10 cellular contexts compared by ENCODE assay signal in the genomic region with DNA sequence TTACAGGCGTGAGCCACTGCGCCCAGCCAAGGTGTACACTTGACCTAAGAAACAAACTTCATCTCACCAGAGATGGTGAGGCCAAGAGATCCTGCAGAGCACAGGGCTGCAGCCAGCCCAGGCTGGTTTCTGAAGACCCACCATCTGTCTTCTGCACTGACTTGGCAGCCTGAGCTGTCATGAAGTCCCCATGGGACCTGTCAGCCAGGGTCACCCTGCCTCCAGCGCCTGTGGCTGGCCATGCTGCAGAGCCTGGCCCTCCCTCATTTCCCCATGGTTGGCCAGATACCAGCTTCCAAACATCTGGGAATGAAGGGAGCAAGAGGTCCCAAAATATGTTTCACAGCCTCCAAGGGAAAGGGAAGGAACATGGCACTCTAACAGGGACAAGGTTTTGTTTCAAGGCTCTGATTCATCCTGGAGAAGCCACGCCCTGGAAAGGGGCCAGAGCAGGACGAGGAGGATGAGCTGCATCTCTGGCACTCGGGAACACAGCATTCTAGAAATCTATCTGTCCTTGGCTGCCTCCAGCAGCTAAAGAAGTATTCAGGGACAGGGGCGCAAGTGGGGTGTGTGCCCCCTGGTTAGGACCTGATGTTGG. TPM values are rescaled to one million over a fixed set of nuclear protein-coding genes. Genes with fewer than 3 reads are reported as not detected.
DNase-seq lines count a peak whose midpoint lies in the region; ATAC-seq, FAIRE-seq and TF ChIP-seq lines count a peak whose summit lies in the region.
"Had no signal": no experiment of that assay in that cellular context is flagged by ENCODE, and none has a peak within 500 bp of the region (broad histone marks: within the 10 kb centered on the region; RNA-seq: fewer than 3 reads in every experiment).

No MANE protein-coding gene starts in this region.

- no peak overlapping the region for H2AFZ ChIP-seq in GM23248

- H3K27ac ChIP-seq in GM23248 (peak overlapping the region; percentile 54), pancreas (no peak overlapping the region), mesendoderm (ENCODE audit: low read depth, low read length) (no peak overlapping the region)

- H3K4me1 ChIP-seq in GM23248 (ENCODE audit: insufficient read depth) (peaks cover 8% of the 10 kb centered on the region), pancreas (no peaks in the 10 kb centered on the region), mesendoderm (ENCODE audit: control insufficient read depth, low read depth, low read length) (peaks cover 2% of the 10 kb centered on the region)

- H3K27me3 ChIP-seq in GM23248 (replicated peaks; ENCODE audit: insufficient read depth) (no peaks in the 10 kb centered on the region), pancreas (no peaks in the 10 kb centered on the region), mesendoderm (ENCODE audit: insufficient read depth, low read length, poor library complexity) (no peaks in the 10 kb centered on the region)

- TF ChIP-seq CTCF in fibroblast of the aortic adventitia (IDR thresholded peaks at IDR 0.05; ENCODE audit: insufficient read depth, low read length): no peak
- TF ChIP-seq CTCF in pancreas (IDR thresholded peaks at IDR 0.05): no peak

- no peak overlapping the region for H2BK15ac ChIP-seq in mesendoderm (replicated peaks; ENCODE audit: low read depth)

- H3K9me3 Mint-ChIP-seq in stimulated activated effector memory CD8-positive, alpha-beta T cell treated with anti-CD3 and anti-CD28 coated beads, Interleukin-12 subunit alpha, Interleukin-12 subunit beta, amount 100 ng/mL, for 72 hours: no peaks in the 10 kb centered on the region
- H3K9me3 Mint-ChIP-seq: activated T-helper 17 cell treated with anti-CD3 and anti-CD28 coated beads, Interleukin-2, amount 50 U/mL, for 72 hours; memory B cell had no signal

- H3K4me1 Mint-ChIP-seq in stimulated activated effector memory CD8-positive, alpha-beta T cell treated with anti-CD3 and anti-CD28 coated beads, Interleukin-12 subunit alpha, Interleukin-12 subunit beta, amount 100 ng/mL, for 72 hours: no peaks in the 10 kb centered on the region
- H3K4me1 Mint-ChIP-seq: activated T-helper 17 cell treated with anti-CD3 and anti-CD28 coated beads, Interleukin-2, amount 50 U/mL, for 72 hours; memory B cell had no signal

- H3K18ac ChIP-seq in mesendoderm (ENCODE audit: low read length): no peak overlapping the region

- H3K36me3 Mint-ChIP-seq in stimulated activated effector memory CD8-positive, alpha-beta T cell treated with anti-CD3 and anti-CD28 coated beads, Interleukin-12 subunit alpha, Interleukin-12 subunit beta, amount 100 ng/mL, for 72 hours: peaks cover 26% of the 10 kb centered on the region

- no peak overlapping the region for H2BK5ac ChIP-seq in mesendoderm (ENCODE audit: low read length)

- no peak overlapping the region for H2BK120ac ChIP-seq in mesendoderm (ENCODE audit: low read depth, low read length)

- H3K4me3 Mint-ChIP-seq in stimulated activated effector memory CD8-positive, alpha-beta T cell treated with anti-CD3 and anti-CD28 coated beads, Interleukin-12 subunit alpha, Interleukin-12 subunit beta, amount 100 ng/mL, for 72 hours: no peak overlapping the region
- H3K4me3 Mint-ChIP-seq: activated T-helper 17 cell treated with anti-CD3 and anti-CD28 coated beads, Interleukin-2, amount 50 U/mL, for 72 hours; memory B cell had no signal

- no peaks in the 10 kb centered on the region for H4K20me1 ChIP-seq in GM23248 (ENCODE audit: insufficient read depth)

- in situ Hi-C loops in GM23248 (cut with MboI): loop anchor here (25.0 kb wide), 1 partner anchor 370 kb away; no protein-coding TSS in a partner anchor

- H3K79me2 ChIP-seq in GM23248 (ENCODE audit: insufficient read depth) (peaks cover 4% of the 10 kb centered on the region; the same call in 1 of the 2 replicates), mesendoderm (ENCODE audit: control insufficient read depth, insufficient read depth, low read length) (no peaks in the 10 kb centered on the region)

- H4K8ac ChIP-seq in mesendoderm (ENCODE audit: low read depth, low read length): no peak overlapping the region

- H3F3A ChIP-seq in GM23248 (ENCODE audit: insufficient read depth): 0 out of 2 replicates have a peak, but pooled peaks cover 8% of the 10 kb centered on the region

- WGBS in GM23248 (ENCODE audit: low coverage in 1 of 2, low lambda C conversion rate in 2 of 2, missing lambda C conversion rate in 2 of 2), 2 experiments: 30% methylated on average over 7 of the region's 7 CpGs
- WGBS in pancreas, 2 donors: 83 to 84% methylated on average over 7 of the region's 7 CpGs
- no CpG with 5 or more reads among the region's 7 CpGs for WGBS in mesendoderm (ENCODE audit: extremely low coverage, insufficient coverage, low lambda C conversion rate)

- intact Hi-C loops in pancreas (cut with DNase I): loop anchor here in 1 of 3 donors (10.0 kb wide), 1 partner anchor 83 kb away; no protein-coding TSS in a partner anchor

- H3K9me2 ChIP-seq in GM23248 (ENCODE audit: insufficient read depth): no peaks in the 10 kb centered on the region

- H3K79me1 ChIP-seq in mesendoderm (ENCODE audit: low read length): peaks cover 4% of the 10 kb centered on the region

- H3K9ac ChIP-seq in GM23248: no peak overlapping the region
- H3K9ac ChIP-seq in mesendoderm (ENCODE audit: low read length): no peak overlapping the region

- H2AK5ac ChIP-seq in mesendoderm (ENCODE audit: low read length): no peak overlapping the region

- no peak overlapping the region for H3K4me3 ChIP-seq in GM23248
- no peak overlapping the region for H3K4me3 ChIP-seq in fibroblast of the aortic adventitia (ENCODE audit: low read depth, low read length)
- no peak overlapping the region for H3K4me3 ChIP-seq in pancreas
- no peak overlapping the region for H3K4me3 ChIP-seq in mesendoderm (ENCODE audit: low read length)

- H3K36me3 ChIP-seq in GM23248 (ENCODE audit: low read depth) (peaks cover 3% of the 10 kb centered on the region; the same call in 1 of the 2 replicates), pancreas (no peaks in the 10 kb centered on the region), mesendoderm (ENCODE audit: control insufficient read depth, insufficient read depth, low read length) (peaks cover 13% of the 10 kb centered on the region)

- H3K9me3 ChIP-seq in GM23248 (ENCODE audit: low read depth) (no peaks in the 10 kb centered on the region), pancreas (no peaks in the 10 kb centered on the region)

- H4K5ac ChIP-seq in mesendoderm (ENCODE audit: low read length): no peak overlapping the region

- peak overlapping the region; percentile 65 for H3K27ac Mint-ChIP-seq in stimulated activated effector memory CD8-positive, alpha-beta T cell treated with anti-CD3 and anti-CD28 coated beads, Interleukin-12 subunit alpha, Interleukin-12 subunit beta, amount 100 ng/mL, for 72 hours
- H3K27ac Mint-ChIP-seq: memory B cell had no signal

- peak; percentile 95 for DNase-seq in GM23248
- peak; percentile 66 for DNase-seq in fibroblast of the aortic adventitia (ENCODE audit: low read depth)
- no peak for DNase-seq in stimulated activated effector memory CD8-positive, alpha-beta T cell treated with anti-CD3 and anti-CD28 coated beads, Interleukin-12 subunit alpha, Interleukin-12 subunit beta, amount 100 ng/mL, for 72 hours (ENCODE audit: low spot score in 2 of 2)
- DNase-seq in pancreas: no peak
- DNase-seq in Ammon's horn (ENCODE audit: low spot score): no peak
- no peak for DNase-seq in stimulated activated naive CD4-positive, alpha-beta T cell (lab: John Stamatoyannopoulos, UW)
- no peak for DNase-seq in mesendoderm

- H3K4me2 ChIP-seq in GM23248 (ENCODE audit: unreplicated experiment): peak overlapping the region; percentile 37
- H3K4me2 ChIP-seq in mesendoderm (ENCODE audit: low read length): no peak overlapping the region

- peak; percentile 54 for ATAC-seq in SK-N-SH treated with all-trans-retinoic acid at 6 μM for 48 hours
- ATAC-seq in stimulated activated effector memory CD8-positive, alpha-beta T cell treated with anti-CD3 and anti-CD28 coated beads, Interleukin-12 subunit alpha, Interleukin-12 subunit beta, amount 100 ng/mL, for 72 hours: no peak
- ATAC-seq in pancreas: no peak
- ATAC-seq: activated T-helper 17 cell treated with anti-CD3 and anti-CD28 coated beads, Interleukin-2, amount 50 U/mL, for 72 hours had no signal

- no peak overlapping the region for H3K56ac ChIP-seq in mesendoderm (ENCODE audit: low read length)

- FAIRE-seq in pancreas (lab: Jason Lieb, UNC): no peak

- H3K23ac ChIP-seq in mesendoderm (ENCODE audit: low read length): no peak overlapping the region

- no peak overlapping the region for H3K4ac ChIP-seq in mesendoderm (ENCODE audit: low read depth, low read length)

TF ChIP-seq in SK-N-SH treated with all-trans-retinoic acid at 6 μM for 48 hours, 23 proteins besides CTCF, POLR2A, EP300 and RAD21 (continues in another document):
- TF ChIP-seq ARNTL (CRISPR knock-in tag; IDR thresholded peaks at IDR 0.05; ENCODE audit: borderline replicate concordance, low read depth): no peak
- no peak for TF ChIP-seq ZNF565 (CRISPR knock-in tag; conservative IDR thresholded peaks at IDR 0.05; ENCODE audit: low read depth)

RNA-seq across cellular contexts. Expression of gene DDX19A, which starts 45.3 kb away (rescaled TPM):
- 43.3 and 43.9 TPM in 2 replicates for total RNA-seq in GM23248 (2014; rRNA removed; shearing (Covaris generic))
- polyA plus RNA-seq in GM23248 (2016; fragmentation: Nextera tagmentation; extraction: Ambion mirVana): 36.0 and 36.9 TPM in 2 replicates
- total RNA-seq in fibroblast of the aortic adventitia (ENCODE audit: low replicate concordance): 28.1 and 37.4 TPM in 2 replicates
- total RNA-seq in pancreas: 10 to 100 TPM; 10.4 to 17.0 (median 13.3) TPM
- 10 to 100 TPM; 12.0 to 18.7 TPM for polyA plus RNA-seq in pancreas
- 39.1 TPM for polyA plus RNA-seq in mesendoderm (2013, experiment 1 of 2)
- polyA plus RNA-seq in mesendoderm (2013, experiment 2 of 2): 39.0 TPM

RNA-seq across cellular contexts. Expression of gene ST3GAL2, which starts 46.9 kb away (rescaled TPM):
- total RNA-seq in GM23248 (2014; rRNA removed; shearing (Covaris generic)): 28.8 and 32.5 TPM in 2 replicates
- 10.8 and 13.3 TPM in 2 replicates for polyA plus RNA-seq in GM23248 (2016; fragmentation: Nextera tagmentation; extraction: Ambion mirVana)
- 16.7 and 18.9 TPM in 2 replicates for total RNA-seq in fibroblast of the aortic adventitia (ENCODE audit: low replicate concordance)
- total RNA-seq in pancreas: 10 to 100 TPM in 2 of 6 donors, 1 to 10 TPM in 4; 3.5 to 16.2 (median 4.6) TPM
- 1 to 10 TPM; 4.2 to 5.8 TPM for polyA plus RNA-seq in pancreas
- 23.5 TPM for polyA plus RNA-seq in mesendoderm (2013, experiment 1 of 2)
- 23.1 TPM for polyA plus RNA-seq in mesendoderm (2013, experiment 2 of 2)

Comparison
In these comparisons a context has a peak if more than half of its experiments do, and no peak if none do; other contexts are left out.
1. DNase-seq: peak in GM23248 (single experiment) and fibroblast of the aortic adventitia (single experiment); none in stimulated activated effector memory CD8-positive, alpha-beta T cell treated with anti-CD3 and anti-CD28 coated beads, Interleukin-12 subunit alpha, Interleukin-12 subunit beta, amount 100 ng/mL, for 72 hours (0 of 2), pancreas (0 of 6), Ammon's horn (single experiment), stimulated activated naive CD4-positive, alpha-beta T cell (0 of 6) and mesendoderm (single experiment).